In genomic region chrX:103878466-103879151, GRCh38 we compare ENCODE assay signal across 1 cellular context.
TF ChIP-seq lines count a peak whose summit lies in the region.

No MANE protein-coding gene starts in this region.

TF ChIP-seq in HepG2, 621 proteins besides CTCF, POLR2A, EP300 and RAD21:
- TF ChIP-seq ZSCAN5A (CRISPR knock-in tag; IDR thresholded peaks at IDR 0.05; ENCODE audit: borderline replicate concordance) (no peak), HOXA9 (CRISPR knock-in tag; IDR thresholded peaks at IDR 0.05; ENCODE audit: borderline replicate concordance) (no peak), HES4 (CRISPR knock-in tag; IDR thresholded peaks at IDR 0.05; ENCODE audit: borderline replicate concordance) (no peak), ZBTB34 (CRISPR knock-in tag; IDR thresholded peaks at IDR 0.05) (no peak), ZNF710 (CRISPR knock-in tag; IDR thresholded peaks at IDR 0.05; ENCODE audit: borderline replicate concordance) (no peak), ZFY (CRISPR knock-in tag; IDR thresholded peaks at IDR 0.05) (no peak), ZNF780A (CRISPR knock-in tag; IDR thresholded peaks at IDR 0.05) (no peak)
